28 cellular contexts compared by ENCODE assay signal in genomic region chr13:66037096-66037495, GRCh38.
"Had no signal": no experiment of that assay in that cellular context is flagged by ENCODE, and none has a peak within 500 bp of the region (broad histone marks: within the 10 kb centered on the region; RNA-seq: fewer than 3 reads in every experiment).

No MANE protein-coding gene starts in this region.

- H3K9me3 ChIP-seq: ovary, psoas muscle, right lobe of liver, suprapubic skin, testis, tibial artery, transverse colon, upper lobe of right lung, uterus had no signal

- H3K79me2 ChIP-seq: parathyroid adenoma had no signal

- H3K9ac ChIP-seq: neural progenitor cell, parathyroid adenoma had no signal

- H3K4me1 ChIP-seq: parathyroid adenoma, psoas muscle, right lobe of liver, spleen, suprapubic skin, testis, tibial artery, upper lobe of right lung had no signal

- DNase-seq: naive thymus-derived CD8-positive, alpha-beta T cell; nephron progenitor cell; occipital lobe; ovary; posterior cingulate gyrus; psoas muscle; right cardiac atrium; right lobe of liver; spleen; stimulated activated CD4-positive, alpha-beta T cell treated with anti-CD3 and anti-CD28 coated beads, Interleukin-12 subunit alpha, Interleukin-12 subunit beta, amount 100 ng/mL, for 4 hours; stimulated activated CD4-positive, alpha-beta T cell treated with anti-CD3 and anti-CD28 coated beads, Interleukin-1b, Interleukin-23, amount 100 ng/mL, for 48 hours; stimulated activated CD4-positive, alpha-beta T cell treated with anti-CD3 and anti-CD28 coated beads, Interleukin-4, amount 100 ng/mL, for 1 hour; stimulated activated CD4-positive, alpha-beta T cell treated with anti-CD3 and anti-CD28 coated beads, Interleukin-4, amount 100 ng/mL, for 4 hours; stimulated activated CD8-positive, alpha-beta memory T cell treated with anti-CD3 and anti-CD28 coated beads, Interleukin-4, amount 100 ng/mL, for 48 hours; stimulated activated naive CD4-positive, alpha-beta T cell; stimulated activated naive CD8-positive, alpha-beta T cell treated with anti-CD3 and anti-CD28 coated beads, Interleukin-15, amount 100 ng/mL, for 72 hours; stimulated activated naive CD8-positive, alpha-beta T cell treated with anti-CD3 and anti-CD28 coated beads, Interleukin-15, Interleukin-2, amounts not matched to agents 100 U/mL and 50 U/mL, for 24 hours; substantia nigra; testis; tibial artery; transverse colon; upper lobe of right lung; uterus had no signal

- H3K36me3 ChIP-seq: neural progenitor cell, ovary, right lobe of liver, spleen, suprapubic skin, tibial artery, transverse colon, upper lobe of right lung, uterus had no signal

- H3K27ac ChIP-seq: neural progenitor cell, ovary, parathyroid adenoma, psoas muscle, right lobe of liver, skin epidermis, spleen, suprapubic skin, testis, tibial artery, transverse colon, upper lobe of right lung, uterus had no signal

- H3K27me3 ChIP-seq: neural progenitor cell, ovary, right lobe of liver, spleen, suprapubic skin, testis, tibial artery, transverse colon, upper lobe of right lung, uterus had no signal

- H2AFZ ChIP-seq: neural progenitor cell, parathyroid adenoma had no signal

- H3K4me3 ChIP-seq: neural progenitor cell, ovary, psoas muscle, right lobe of liver, skin epidermis, smooth muscle cell, spleen, suprapubic skin, testis, tibial artery, transverse colon, upper lobe of right lung, uterus had no signal
